Comparison of ENCODE assay signal across 39 cellular contexts in the genomic region with DNA sequence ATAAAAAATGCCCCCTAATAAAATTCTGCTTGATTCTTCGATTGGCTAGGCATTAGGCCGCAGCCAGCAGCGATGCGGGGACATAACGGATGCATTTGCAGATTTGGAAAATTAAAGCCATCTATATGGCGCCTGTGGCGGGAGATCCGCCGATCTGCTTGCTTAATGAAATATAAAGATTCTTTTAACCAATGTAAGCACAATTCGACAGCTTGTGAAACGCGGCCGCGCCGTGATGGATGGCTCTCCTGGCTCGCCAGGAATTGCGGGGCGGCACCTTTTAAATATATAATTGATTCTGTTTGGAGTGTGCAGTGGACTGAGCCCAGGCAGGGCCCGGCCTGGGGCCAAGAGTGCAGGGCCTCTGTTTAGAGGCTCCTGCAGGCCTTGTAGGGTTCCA. TPM values are rescaled to one million over a fixed set of nuclear protein-coding genes. Genes with fewer than 3 reads are reported as not detected.
"Had no signal": no experiment of that assay in that cellular context is flagged by ENCODE, and none has a peak within 500 bp of the region (broad histone marks: within the 10 kb centered on the region; RNA-seq: fewer than 3 reads in every experiment).

No MANE protein-coding gene starts in this region.

- H3K9ac ChIP-seq: KMS-11 had no signal

- H3K9me3 ChIP-seq: MG63 had no signal

- H3K4me2 ChIP-seq: KMS-11 had no signal

- H3K27ac ChIP-seq: KMS-11 had no signal

- H3K36me3 ChIP-seq: MG63 had no signal

- DNase-seq: Karpas-422, Kasumi-1, MG63, MM.1S, MV-4-11, NCI-H1048, NCI-H1092, NCI-H1092 treated with DMSO at 0.1 percent for 48 hours, NCI-H1105, NCI-H1105 treated with DMSO at 0.1 percent for 48 hours, NCI-H1417, NCI-H1417 treated with DMSO at 0.1 percent for 48 hours, NCI-H1436, NCI-H1436 treated with DMSO at 0.1 percent for 48 hours, NCI-H146, NCI-H1694, NCI-H1694 treated with DMSO at 0.1 percent for 48 hours, NCI-H187, NCI-H187 treated with DMSO at 0.1 percent for 48 hours, NCI-H1930, NCI-H2029, NCI-H2029 treated with DMSO at 0.1 percent for 48 hours, NCI-H2081, NCI-H2081 treated with DMSO at 0.1 percent for 48 hours, NCI-H2107, NCI-H2171, NCI-H2171 treated with DMSO at 0.1 percent for 48 hours, NCI-H2227 treated with DMSO at 0.1 percent for 48 hours, NCI-H226, NCI-H345, NCI-H446, NCI-H446 treated with DMSO at 0.1 percent for 48 hours, NCI-H510A, NCI-H510A treated with DMSO at 0.1 percent for 48 hours had no signal

- H3K27me3 ChIP-seq: MG63 had no signal

- H3K4me3 ChIP-seq: MG63 had no signal

RNA-seq across cellular contexts. Expression of gene DMBX1, which starts 8.0 kb away (rescaled TPM):
- total RNA-seq: LHCN-M2, M059J, MCF 10A, NCI-H460 had no signal

RNA-seq across cellular contexts. Expression of gene KNCN, which starts 53.8 kb away (rescaled TPM):
- total RNA-seq: LHCN-M2, M059J, MCF 10A, NCI-H460 had no signal
